Comparison of ENCODE assay signal across 1 cellular context in genomic region chr7:151886783-151887182, GRCh38.
TF ChIP-seq lines count a peak whose summit lies in the region.

No MANE protein-coding gene starts in this region.

TF ChIP-seq in IMR-90, 13 proteins besides CTCF, POLR2A, EP300 and RAD21 (continued from another document):
- TF ChIP-seq USF2 (IDR thresholded peaks at IDR 0.05; ENCODE audit: low read depth, low read length) (no peak), FOS (IDR thresholded peaks at IDR 0.05; ENCODE audit: low read depth, low read length) (no peak), CHD1 (IDR thresholded peaks at IDR 0.05; ENCODE audit: low read depth, low read length) (no peak), MXI1 (IDR thresholded peaks at IDR 0.05; ENCODE audit: borderline replicate concordance, low read depth, low read length) (no peak)
